ENCODE assay signal across 1 cellular context in genomic region chr1:86938855-86939254, GRCh38.
TF ChIP-seq lines count a peak whose summit lies in the region.

No MANE protein-coding gene starts in this region.

TF ChIP-seq in K562, 482 proteins besides CTCF, POLR2A, EP300 and RAD21:
- TF ChIP-seq TAF9B (IDR thresholded peaks at IDR 0.05; ENCODE audit: partially characterized antibody): peak; percentile 10
- TF ChIP-seq ZNF143 (CRISPR knock-in tag; IDR thresholded peaks at IDR 0.05): no peak
TF ChIP-seq in K562: peak in this region for 1.
